Comparison of ENCODE assay signal across 25 cellular contexts in genomic region chr2:181070834-181071200, GRCh38.
"Had no signal": no experiment of that assay in that cellular context is flagged by ENCODE, and none has a peak within 500 bp of the region (broad histone marks: within the 10 kb centered on the region; RNA-seq: fewer than 3 reads in every experiment).

No MANE protein-coding gene starts in this region.

- H3K4me3 ChIP-seq: body of pancreas, esophagus squamous epithelium, heart left ventricle had no signal

- ATAC-seq: activated CD4-positive, alpha-beta T cell treated with anti-CD3 and anti-CD28 coated beads for 36 hours; activated T-cell treated with anti-CD3 and anti-CD28 coated beads, Interleukin-2, amount 50 U/mL, for 72 hours; activated T-helper 17 cell treated with anti-CD3 and anti-CD28 coated beads, Interleukin-2, amount 50 U/mL, for 72 hours; heart left ventricle had no signal

- H3K36me3 ChIP-seq: heart left ventricle had no signal

- DNase-seq: activated CD4-positive, alpha-beta memory T cell treated with anti-CD3 and anti-CD28 coated beads for 36 hours; activated CD4-positive, alpha-beta T cell treated with anti-CD3 and anti-CD28 coated beads for 36 hours; activated CD4-positive, alpha-beta T cell treated with anti-CD3 and anti-CD28 coated beads, Interleukin-2, amount 10 ng/mL, durations not matched to agents 24 days and 14 days; activated CD4-positive, CD25-positive, alpha-beta regulatory T cell; activated CD4-positive, CD25-positive, alpha-beta regulatory T cell treated with anti-CD3 and anti-CD28 coated beads, Interleukin-2, amount 50 U/mL, for 72 hours; activated CD8-positive, alpha-beta memory T cell treated with anti-CD3 and anti-CD28 coated beads, Interleukin-2, amount 50 U/mL, for 48 hours; activated effector memory CD4-positive, alpha-beta T cell treated with Interleukin-2 at 50 U/mL for 16 hours; activated gamma-delta T cell treated with Interleukin-2 at 50 U/mL for 16 hours; activated naive CD4-positive, alpha-beta T cell treated with anti-CD3 and anti-CD28 coated beads, Interleukin-2, amount 50 U/mL, for 16 hours; activated naive CD4-positive, alpha-beta T cell treated with Interleukin-2 at 50 U/mL for 16 hours; activated T-cell treated with anti-CD3 and anti-CD28 coated beads for 4 hours; activated T-cell treated with anti-CD3 and anti-CD28 coated beads, Interleukin-2, amount 50 U/mL, for 24 hours; activated T-cell treated with anti-CD3 and anti-CD28 coated beads, Interleukin-2, amount 50 U/mL, for 72 hours; anterior cingulate cortex; body of pancreas; effector CD8-positive, alpha-beta T cell; esophagus squamous epithelium; glutamatergic neuron; heart left ventricle; T-helper 2 cell had no signal

- H3K9me3 ChIP-seq: body of pancreas, esophagus squamous epithelium, heart left ventricle had no signal

- H3K27ac ChIP-seq: body of pancreas, epithelial cell of prostate, esophagus squamous epithelium, heart left ventricle had no signal

- FAIRE-seq: colon, endometrium, frontal cortex had no signal

- H3K27me3 ChIP-seq: body of pancreas, esophagus squamous epithelium, heart left ventricle had no signal
